In genomic region chr10:52621635-52622079, GRCh38 we compare ENCODE assay signal across 21 cellular contexts.
DNase-seq lines count a peak whose midpoint lies in the region; ATAC-seq and TF ChIP-seq lines count a peak whose summit lies in the region.
"Had no signal": no experiment of that assay in that cellular context is flagged by ENCODE, and none has a peak within 500 bp of the region (broad histone marks: within the 10 kb centered on the region; RNA-seq: fewer than 3 reads in every experiment).

No MANE protein-coding gene starts in this region.

- H4K20me1 ChIP-seq in PC-9 (ENCODE audit: insufficient read depth): no peaks in the 10 kb centered on the region

- no peak overlapping the region for H3K4me3 ChIP-seq in PC-9
- H3K4me3 ChIP-seq: body of pancreas, GM12878, heart left ventricle, lung, prostate gland, thyroid gland had no signal

- H3K4me1 ChIP-seq in PC-9 (replicated peaks; ENCODE audit: insufficient read depth): no peaks in the 10 kb centered on the region
- H3K4me1 ChIP-seq: body of pancreas, heart left ventricle, prostate gland, thyroid gland had no signal

- no peak overlapping the region for H3K4me2 ChIP-seq in PC-9

- no TSS peak for BruUV-seq in PC-9 (replicated peaks; lab: Mats Ljungman, UMichigan)

- no peaks in the 10 kb centered on the region for H3K27me3 ChIP-seq in PC-9 (ENCODE audit: insufficient read depth, low read depth)
- H3K27me3 ChIP-seq: body of pancreas, heart left ventricle, thyroid gland had no signal

- POLR2A ChIA-PET in PC-9 (lab: Charles Lee; ENCODE audit: unreplicated experiment): no interaction called here

- H3K79me2 ChIP-seq in PC-9 (ENCODE audit: low read depth): no peaks in the 10 kb centered on the region

- H3K9me3 ChIP-seq in PC-9 (ENCODE audit: insufficient read depth, low read depth): no peaks in the 10 kb centered on the region
- H3K9me3 ChIP-seq: body of pancreas, heart left ventricle, prostate gland, thyroid gland had no signal

- TF ChIP-seq CTCF in PC-9 (conservative IDR thresholded peaks at IDR 0.05): no peak

- intact Hi-C loops in PC-9 (cut with micrococcal nuclease; ENCODE audit: unreplicated experiment): no loop called here

- H3K27ac ChIP-seq in PC-9: no peak overlapping the region
- H3K27ac ChIP-seq: body of pancreas, heart left ventricle, prostate gland, thyroid gland had no signal

- CTCF ChIA-PET in PC-9 (lab: Charles Lee): no interaction called here

- H3K36me3 ChIP-seq in PC-9 (ENCODE audit: low read depth): no peaks in the 10 kb centered on the region
- H3K36me3 ChIP-seq: heart left ventricle, prostate gland, thyroid gland had no signal

- H3F3A ChIP-seq in PC-9 (ENCODE audit: insufficient read depth, low read depth): no peaks in the 10 kb centered on the region

- no peaks in the 10 kb centered on the region; the same call in 1 of the 2 replicates for H3K9me2 ChIP-seq in PC-9 (ENCODE audit: insufficient read depth)

- peak overlapping the region; percentile 9; the same call in 1 of the 2 replicates for H2AFZ ChIP-seq in PC-9

- ATAC-seq in GM18519 (IDR thresholded peaks at IDR 0.05; ENCODE audit: low FRiP score, unreplicated experiment): no peak
- ATAC-seq: body of pancreas; GM12878; heart left ventricle; natural killer cell; stimulated activated effector memory CD8-positive, alpha-beta T cell treated with anti-CD3 and anti-CD28 coated beads, Interleukin-12 subunit alpha, Interleukin-12 subunit beta, amount 100 ng/mL, for 72 hours had no signal

- DNase-seq in NCI-H82 (lab: John Stamatoyannopoulos, UW) (peak; percentile 1), NCI-H82 treated with DMSO at 0.1 percent for 48 hours (lab: John Stamatoyannopoulos, UW; ENCODE audit: unreplicated experiment) (no peak), PC-9 (no peak), fibroblast of gingiva (ENCODE audit: low read depth) (peak; percentile 66), SKM-1 treated with dmso at 0.1 percent for 144 hours (lab: John Stamatoyannopoulos, UW; ENCODE audit: unreplicated experiment) (no peak), D341Med (ENCODE audit: low spot score) (no peak), NCI-H526 (lab: John Stamatoyannopoulos, UW) (no peak)
- DNase-seq: 8988T; activated CD4-positive, alpha-beta T cell treated with anti-CD3 and anti-CD28 coated beads, Interleukin-2, amount 50 U/mL, for 1 hour; activated T-cell treated with anti-CD3 and anti-CD28 coated beads for 4 hours; body of pancreas; heart left ventricle; natural killer cell; NCI-H446; stimulated activated CD4-positive, alpha-beta T cell treated with anti-CD3 and anti-CD28 coated beads, Interleukin-12 subunit alpha, Interleukin-12 subunit beta, amount 100 ng/mL, for 4 hours had no signal

Comparison
In these comparisons a context has a peak if more than half of its experiments do, and no peak if none do; other contexts are left out.
1. DNase-seq: peak in NCI-H82 (single experiment) and fibroblast of gingiva (single experiment); none in NCI-H82 treated with DMSO at 0.1 percent for 48 hours (single experiment), PC-9 (0 of 2), SKM-1 treated with dmso at 0.1 percent for 144 hours (single experiment), D341Med (single experiment) and NCI-H526 (0 of 2).